ENCODE assay signal across 19 cellular contexts in genomic region chr2:133324150-133324561, GRCh38.
A peak's percentile ranks its signal among the peaks of the same experiment; 100 is the strongest.
DNase-seq lines count a peak whose midpoint lies in the region; ATAC-seq and TF ChIP-seq lines count a peak whose summit lies in the region.
"Had no signal": no experiment of that assay in that cellular context is flagged by ENCODE, and none has a peak within 500 bp of the region (broad histone marks: within the 10 kb centered on the region; RNA-seq: fewer than 3 reads in every experiment).

No MANE protein-coding gene starts in this region.

- CTCF ChIA-PET in AG04450 (lab: Charles Lee), result interaction anchor here (1.3 kb wide), 1 partner anchor 520 kb away, joined by 3 read pairs; no protein-coding TSS in a partner anchor

- H3K4me3 ChIP-seq in AG04450 (ENCODE audit: low read depth, low read length) (no peak overlapping the region), GM23338 (no peak overlapping the region), left ventricle myocardium inferior (no peak overlapping the region)
- H3K4me3 ChIP-seq: hepatocyte, ovary, vagina had no signal

- ATAC-seq in GM23338 (no peak), HG02852 (IDR thresholded peaks at IDR 0.05; ENCODE audit: unreplicated experiment) (no peak), GM21447 (IDR thresholded peaks at IDR 0.05; ENCODE audit: unreplicated experiment) (no peak)
- ATAC-seq: activated CD4-positive, CD25-positive, alpha-beta regulatory T cell treated with anti-CD3 and anti-CD28 coated beads, Interleukin-2, amount 50 U/mL, for 24 hours had no signal

- H3K36me3 ChIP-seq in GM23338 (ENCODE audit: insufficient read depth), result no peaks in the 10 kb centered on the region
- no peaks in the 10 kb centered on the region for H3K36me3 ChIP-seq in left ventricle myocardium inferior
- H3K36me3 ChIP-seq: ovary, vagina had no signal

- H3K9me3 ChIP-seq in AG04450 (ENCODE audit: control insufficient read depth, insufficient read depth, low read length), result no peaks in the 10 kb centered on the region
- H3K9me3 ChIP-seq in left ventricle myocardium inferior (replicated peaks), result no peaks in the 10 kb centered on the region
- H3K9me3 ChIP-seq: ovary, vagina had no signal

- H2AFZ ChIP-seq in GM23338, result no peak overlapping the region
- H2AFZ ChIP-seq: hepatocyte had no signal

- no peaks in the 10 kb centered on the region for H3K36me3 Mint-ChIP-seq in GM23338 (ENCODE audit: low read depth)

- H3K27me3 Mint-ChIP-seq in GM23338 (ENCODE audit: insufficient read depth, low read depth, poor library complexity), result peaks cover 3% of the 10 kb centered on the region

- no peaks in the 10 kb centered on the region for H3F3A ChIP-seq in GM23338 (replicated peaks; ENCODE audit: low read depth)

- H4K20me1 ChIP-seq in GM23338 (replicated peaks; ENCODE audit: insufficient read depth), result no peaks in the 10 kb centered on the region

- H3K27ac Mint-ChIP-seq in GM23338, result no peak overlapping the region

- H3K4me2 ChIP-seq in GM23338, result no peak overlapping the region
- H3K4me2 ChIP-seq: hepatocyte had no signal

- no peaks in the 10 kb centered on the region for H3K9me2 ChIP-seq in GM23338 (ENCODE audit: insufficient read depth)

- H3K27ac ChIP-seq in AG04450 (ENCODE audit: low read depth, low read length), result peak overlapping the region; percentile 77
- no peak overlapping the region for H3K27ac ChIP-seq in GM23338 (ENCODE audit: low read depth)
- H3K27ac ChIP-seq in left ventricle myocardium inferior (replicated peaks), result no peak overlapping the region
- H3K27ac ChIP-seq: hepatocyte, ovary, vagina had no signal

- TF ChIP-seq CTCF in AG04450 (IDR thresholded peaks at IDR 0.05; ENCODE audit: low read depth, low read length) (no peak), GM23338 (conservative IDR thresholded peaks at IDR 0.05; ENCODE audit: low read depth in 2 of 2) (no peak), left ventricle myocardium inferior (IDR thresholded peaks at IDR 0.05; ENCODE audit: borderline replicate concordance) (no peak)

- POLR2A ChIA-PET in AG04450 (lab: Yijun Ruan, JAX), result interaction anchor here (0.6 kb wide), 1 partner anchor 431 kb away, joined by 3 read pairs; no protein-coding TSS in a partner anchor

- H3K27me3 ChIP-seq in AG04450 (ENCODE audit: control insufficient read depth, insufficient read depth, low read length) (no peaks in the 10 kb centered on the region), GM23338 (ENCODE audit: insufficient read depth) (no peaks in the 10 kb centered on the region), left ventricle myocardium inferior (ENCODE audit: low read depth) (no peaks in the 10 kb centered on the region)
- H3K27me3 ChIP-seq: hepatocyte, ovary, vagina had no signal

- H3K4me1 ChIP-seq in GM23338 (ENCODE audit: insufficient read depth) (no peaks in the 10 kb centered on the region), left ventricle myocardium inferior (no peaks in the 10 kb centered on the region)
- H3K4me1 ChIP-seq: vagina had no signal

- intact Hi-C loops in left ventricle myocardium inferior (cut with micrococcal nuclease), result no loop called here

- no peak overlapping the region for H3K4me3 Mint-ChIP-seq in GM23338

- no peaks in the 10 kb centered on the region for H3K9me3 Mint-ChIP-seq in GM23338

- peaks cover 22% of the 10 kb centered on the region for H3K4me1 Mint-ChIP-seq in GM23338

- DNase-seq in AG04450 (ENCODE audit: low read depth, low spot score) (peak; percentile 72), GM23338 (ENCODE audit: low spot score) (peak; percentile 12), amniotic epithelial cell (ENCODE audit: low read depth) (peak; percentile 83), hepatic stellate cell (ENCODE audit: low spot score) (peak; percentile 79), left ventricle myocardium inferior (no peak)
- DNase-seq in activated CD4-positive, alpha-beta T cell treated with anti-CD3 and anti-CD28 coated beads for 4 hours, result no peak
- DNase-seq: activated T-cell treated with anti-CD3 and anti-CD28 coated beads, Interleukin-2, amount 50 U/mL, for 1 hour; amniotic stem cell; C1 segment of cervical spinal cord; effector memory CD4-positive, alpha-beta T cell; Kasumi-1; NCI-H2081; ovary; stimulated activated CD8-positive, alpha-beta memory T cell treated with anti-CD3 and anti-CD28 coated beads, Interleukin-4, amount 100 ng/mL, for 48 hours had no signal

- no peaks in the 10 kb centered on the region for H3K79me2 ChIP-seq in GM23338 (replicated peaks; ENCODE audit: insufficient read depth)
- H3K79me2 ChIP-seq: hepatocyte had no signal

TF ChIP-seq in GM23338, 12 proteins besides CTCF, POLR2A, EP300 and RAD21 (continues in another document):
- TF ChIP-seq ETS1 (IDR thresholded peaks at IDR 0.05), result no peak
- no peak for TF ChIP-seq REST (IDR thresholded peaks at IDR 0.05; ENCODE audit: unreplicated experiment)
- no peak for TF ChIP-seq EZH2phosphoT487 (IDR thresholded peaks at IDR 0.05; ENCODE audit: unreplicated experiment)
- TF ChIP-seq NANOG (IDR thresholded peaks at IDR 0.05; ENCODE audit: borderline replicate concordance), result no peak
- no peak for TF ChIP-seq POLR2AphosphoS5 (IDR thresholded peaks at IDR 0.05; ENCODE audit: low read depth)
- TF ChIP-seq CREB1 (CRISPR knock-in tag; IDR thresholded peaks at IDR 0.05; ENCODE audit: low read depth), result no peak

Comparison
In these comparisons a context has a peak if more than half of its experiments do, and no peak if none do; other contexts are left out.
1. DNase-seq: peak in AG04450 (single experiment), GM23338 (single experiment), amniotic epithelial cell (single experiment) and hepatic stellate cell (single experiment); none in left ventricle myocardium inferior (single experiment) and activated CD4-positive, alpha-beta T cell treated with anti-CD3 and anti-CD28 coated beads for 4 hours (0 of 2).